Comparison of ENCODE assay signal across 1 cellular context in genomic region chr2:65678779-65679394, GRCh38.
A peak's percentile ranks its signal among the peaks of the same experiment; 100 is the strongest.
TF ChIP-seq lines count a peak whose summit lies in the region.

No MANE protein-coding gene starts in this region.

TF ChIP-seq in HEK293T, 16 proteins besides CTCF, POLR2A, EP300 and RAD21 (continued from another document):
- TF ChIP-seq PKNOX1 (IDR thresholded peaks at IDR 0.05) (peak; percentile 76), ZNF384 (IDR thresholded peaks at IDR 0.05) (no peak), BHLHE40 (IDR thresholded peaks at IDR 0.05; ENCODE audit: borderline replicate concordance) (no peak)
